23 cellular contexts compared by ENCODE assay signal in the genomic region with DNA sequence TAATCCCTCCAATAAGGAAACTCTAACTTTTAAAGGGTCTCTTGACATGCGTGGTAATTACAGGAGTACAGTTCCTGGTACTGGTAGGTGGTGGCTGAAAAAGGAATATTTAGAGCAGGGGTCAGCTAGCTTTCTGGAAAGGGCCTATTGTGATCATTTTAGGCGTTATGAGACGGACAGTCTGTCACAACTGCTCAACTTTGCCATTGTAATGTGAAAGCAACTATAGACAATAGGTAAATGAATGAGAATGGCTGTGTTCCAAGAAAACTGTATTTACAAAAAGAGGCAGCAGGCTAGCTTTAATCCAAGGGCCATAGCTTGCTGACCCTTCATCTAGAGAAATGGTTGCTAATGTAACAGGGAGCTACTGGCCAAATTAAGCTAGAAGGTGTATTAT.
"Had no signal": no experiment of that assay in that cellular context is flagged by ENCODE, and none has a peak within 500 bp of the region (broad histone marks: within the 10 kb centered on the region; RNA-seq: fewer than 3 reads in every experiment).

No MANE protein-coding gene starts in this region.

- H3K4me3 ChIP-seq: colonic mucosa, dorsolateral prefrontal cortex, lower lobe of right lung, pancreas, prostate gland, spleen, tibial artery, upper lobe of right lung, vagina had no signal

- H3K36me3 ChIP-seq: colonic mucosa, lower lobe of right lung, pancreas, prostate gland, spleen, tibial artery, upper lobe of right lung, vagina had no signal

- ATAC-seq: left lobe of liver; lower lobe of right lung; pancreas; sciatic nerve; stimulated activated memory B cell treated with anti-CD40 and anti-IgM and Interleukin-4, amounts not matched to agents 10 μg/mL and 1 μg/mL and 100 μg/mL, for 72 hours; upper lobe of right lung had no signal

- H3K9me3 ChIP-seq: colonic mucosa, lower lobe of right lung, pancreas, prostate gland, spleen, tibial artery, upper lobe of right lung, vagina had no signal

- H3K27ac ChIP-seq: colonic mucosa, dorsolateral prefrontal cortex, lower lobe of right lung, pancreas, prostate gland, spleen, tibial artery, upper lobe of right lung, vagina had no signal

- DNase-seq: colonic mucosa; dorsolateral prefrontal cortex; effector CD8-positive, alpha-beta T cell; foreskin melanocyte; head of caudate nucleus; hypothalamus; kidney glomerular epithelial cell; lower lobe of right lung; mesenchymal stem cell; naive B cell; occipital lobe; pancreas; spleen; stimulated activated CD4-positive, alpha-beta T cell treated with anti-CD3 and anti-CD28 coated beads, Interleukin-15, amount 100 ng/mL, for 24 hours; stimulated activated CD4-positive, alpha-beta T cell treated with anti-CD3 and anti-CD28 coated beads, Interleukin-1b, Interleukin-23, amount 100 ng/mL, for 48 hours; stimulated activated CD4-positive, alpha-beta T cell treated with anti-CD3 and anti-CD28 coated beads, Interleukin-4, amount 100 ng/mL, for 24 hours; tibial artery; upper lobe of right lung had no signal

- H3K4me1 ChIP-seq: colonic mucosa, lower lobe of right lung, pancreas, prostate gland, spleen, tibial artery, upper lobe of right lung, vagina had no signal

- H3K27me3 ChIP-seq: colonic mucosa, dorsolateral prefrontal cortex, pancreas, spleen, tibial artery, upper lobe of right lung, vagina had no signal
